Comparison of ENCODE assay signal across 17 cellular contexts in genomic region chr6:43997342-43997677, GRCh38.
"Had no signal": no experiment of that assay in that cellular context is flagged by ENCODE, and none has a peak within 500 bp of the region (broad histone marks: within the 10 kb centered on the region; RNA-seq: fewer than 3 reads in every experiment).

No MANE protein-coding gene starts in this region.

- H3K36me3 Mint-ChIP-seq: activated CD8-positive, alpha-beta memory T cell treated with anti-CD3 and anti-CD28 coated beads, Interleukin-2, amount 10 ng/mL, durations not matched to agents 7 days and 5 days; memory B cell; stimulated activated effector memory CD8-positive, alpha-beta T cell treated with anti-CD3 and anti-CD28 coated beads, Interleukin-12 subunit alpha, Interleukin-12 subunit beta, amount 100 ng/mL, for 72 hours had no signal

- H3K4me3 ChIP-seq: left lung, smooth muscle cell, tibial nerve had no signal

- H3K27me3 ChIP-seq: brain microvascular endothelial cell had no signal

- DNase-seq: activated CD4-positive, alpha-beta T cell treated with anti-CD3 and anti-CD28 coated beads, Interleukin-2, amount 50 U/mL, for 48 hours; activated CD4-positive, CD25-positive, alpha-beta regulatory T cell treated with anti-CD3 and anti-CD28 coated beads, Interleukin-2, amount 50 U/mL, for 72 hours; activated CD8-positive, alpha-beta memory T cell treated with anti-CD3 and anti-CD28 coated beads, Interleukin-2, amount 10 ng/mL, durations not matched to agents 7 days and 5 days; activated gamma-delta T cell treated with Interleukin-2 at 50 U/mL for 16 hours; activated naive CD8-positive, alpha-beta T cell treated with anti-CD3 and anti-CD28 coated beads for 36 hours; activated T-cell treated with anti-CD3 and anti-CD28 coated beads, Interleukin-2, amount 50 U/mL, for 4 hours; brain microvascular endothelial cell; cerebellar nuclear complex; dermis blood vessel endothelial cell; erythroblast; left lung; retina had no signal

- H3K4me3 Mint-ChIP-seq: activated CD8-positive, alpha-beta memory T cell treated with anti-CD3 and anti-CD28 coated beads, Interleukin-2, amount 10 ng/mL, durations not matched to agents 7 days and 5 days; activated naive CD8-positive, alpha-beta T cell treated with anti-CD3 and anti-CD28 coated beads for 36 hours; activated T-cell treated with anti-CD3 and anti-CD28 coated beads, Interleukin-2, amount 50 U/mL, for 4 hours; memory B cell; stimulated activated effector memory CD8-positive, alpha-beta T cell treated with anti-CD3 and anti-CD28 coated beads, Interleukin-12 subunit alpha, Interleukin-12 subunit beta, amount 100 ng/mL, for 72 hours had no signal

- H3K36me3 ChIP-seq: brain microvascular endothelial cell, left lung, tibial nerve had no signal

- H3K27ac ChIP-seq: left lung, parathyroid adenoma, tibial nerve had no signal

- ATAC-seq: activated CD8-positive, alpha-beta memory T cell treated with anti-CD3 and anti-CD28 coated beads, Interleukin-2, amount 10 ng/mL, durations not matched to agents 7 days and 5 days; activated T-cell treated with anti-CD3 and anti-CD28 coated beads, Interleukin-2, amount 50 U/mL, for 4 hours; left lung; stimulated activated effector memory CD8-positive, alpha-beta T cell treated with anti-CD3 and anti-CD28 coated beads, Interleukin-12 subunit alpha, Interleukin-12 subunit beta, amount 100 ng/mL, for 72 hours had no signal

- H2AFZ ChIP-seq: parathyroid adenoma had no signal

- H3K9ac ChIP-seq: parathyroid adenoma had no signal

- H3K27ac Mint-ChIP-seq: activated CD8-positive, alpha-beta memory T cell treated with anti-CD3 and anti-CD28 coated beads, Interleukin-2, amount 10 ng/mL, durations not matched to agents 7 days and 5 days; activated naive CD8-positive, alpha-beta T cell treated with anti-CD3 and anti-CD28 coated beads for 36 hours; memory B cell; stimulated activated effector memory CD8-positive, alpha-beta T cell treated with anti-CD3 and anti-CD28 coated beads, Interleukin-12 subunit alpha, Interleukin-12 subunit beta, amount 100 ng/mL, for 72 hours had no signal

- H3K4me2 ChIP-seq: smooth muscle cell had no signal

- H3K9me3 Mint-ChIP-seq: activated naive CD8-positive, alpha-beta T cell treated with anti-CD3 and anti-CD28 coated beads for 36 hours; activated T-cell treated with anti-CD3 and anti-CD28 coated beads, Interleukin-2, amount 50 U/mL, for 4 hours; memory B cell; stimulated activated effector memory CD8-positive, alpha-beta T cell treated with anti-CD3 and anti-CD28 coated beads, Interleukin-12 subunit alpha, Interleukin-12 subunit beta, amount 100 ng/mL, for 72 hours had no signal

- H3K9me3 ChIP-seq: left lung, tibial nerve had no signal
